1 cellular context compared by ENCODE assay signal in genomic region chr13:102903659-102904407, GRCh38.
TF ChIP-seq lines count a peak whose summit lies in the region.

No MANE protein-coding gene starts in this region.

TF ChIP-seq in HCT116, 20 proteins besides CTCF, POLR2A, EP300 and RAD21 (continued from another document):
- TF ChIP-seq ZBTB33 (IDR thresholded peaks at IDR 0.05; ENCODE audit: extremely low read depth, insufficient replicate concordance, low read length), result no peak
- TF ChIP-seq JUND (IDR thresholded peaks at IDR 0.05), result no peak
- TF ChIP-seq SRF (IDR thresholded peaks at IDR 0.05; ENCODE audit: low read depth), result no peak
TF ChIP-seq in HCT116: peak in this region for 0.
